Comparison of ENCODE assay signal across 8 cellular contexts in genomic region chr19:4059931-4060620, GRCh38. TPM values are rescaled to one million over a fixed set of nuclear protein-coding genes. Genes with fewer than 3 reads are reported as not detected.
DNase-seq lines count a peak whose midpoint lies in the region; ATAC-seq, FAIRE-seq and TF ChIP-seq lines count a peak whose summit lies in the region.

No MANE protein-coding gene starts in this region.

- peak overlapping the region; percentile 56 for H3K14ac ChIP-seq in neuronal stem cell (ENCODE audit: low read length)

- H2BK12ac ChIP-seq in neuronal stem cell (ENCODE audit: low read length) = no peak overlapping the region

- H3K4me3 ChIP-seq in coronary artery = peak overlapping the region; percentile 100
- H3K4me3 ChIP-seq in neuronal stem cell (ENCODE audit: low read length in 2 of 2) = no peak overlapping the region

- no CpG with 5 or more reads among the region's 39 CpGs for WGBS in neuronal stem cell (ENCODE audit: extremely low coverage in 2 of 2, insufficient read length in 2 of 2, insufficient replicate concordance in 1 of 2), 2 donors

- no peak for TF ChIP-seq CTCF in coronary artery (IDR thresholded peaks at IDR 0.05)

- no peak for FAIRE-seq in GM19239 (lab: Jason Lieb, UNC)

- H3K4me1 Mint-ChIP-seq in T-cell = peaks cover 13 to 57% (median 43%) of the 10 kb centered on the region in 3 donors

- peaks cover 48% of the 10 kb centered on the region for H3K79me1 ChIP-seq in neuronal stem cell (ENCODE audit: low read depth, low read length)

- DNase-seq in Caki2 (ENCODE audit: low read depth) = peak; percentile 67
- peak in 32 of 34 experiments; percentile 36 to 73 (median 52) for DNase-seq in T-cell
- peak; percentile 77 for DNase-seq in coronary artery (ENCODE audit: low spot score)
- no peak for DNase-seq in neuronal stem cell (ENCODE audit: low spot score)
- no peak for DNase-seq in GM19239 (ENCODE audit: insufficient read length, low spot score)
- DNase-seq in NCI-H187 treated with DMSO at 0.1 percent for 48 hours (lab: John Stamatoyannopoulos, UW) = no peak

- H3K4me3 Mint-ChIP-seq in T-cell = peak overlapping the region; percentile 56 to 71 (median 59)

- H3K36me3 ChIP-seq in neuronal stem cell (replicated peaks in 1 of 2; ENCODE audit: control insufficient read depth in 2 of 2, insufficient read depth in 2 of 2, low read length in 2 of 2) = peaks cover 6 to 8% of the 10 kb centered on the region in 2 donors

- no peak overlapping the region for H3K4me2 ChIP-seq in neuronal stem cell (ENCODE audit: insufficient read depth, low read length, poor library complexity, severe bottlenecking)

- H3K4ac ChIP-seq in neuronal stem cell (ENCODE audit: low read length) = no peak overlapping the region

- H2AFZ ChIP-seq in neuronal stem cell (ENCODE audit: low read length) = no peak overlapping the region

- H3K9me3 ChIP-seq in neuronal stem cell (replicated peaks in 1 of 2; ENCODE audit: control insufficient read depth in 2 of 2, insufficient read depth in 1 of 2, low read depth in 1 of 2, low read length in 2 of 2) = peaks cover 0 to 2% of the 10 kb centered on the region in 2 donors

- peak overlapping the region; percentile 48 for H2BK5ac ChIP-seq in neuronal stem cell (ENCODE audit: low read length)

- H2BK15ac ChIP-seq in neuronal stem cell (ENCODE audit: low read length) = no peak overlapping the region

- H3K4me1 ChIP-seq in neuronal stem cell (ENCODE audit: control insufficient read depth in 2 of 2, insufficient read depth in 1 of 2, low read depth in 1 of 2, low read length in 2 of 2) = peaks cover 11 to 12% of the 10 kb centered on the region in 2 donors

- H2AK5ac ChIP-seq in neuronal stem cell (ENCODE audit: low read depth, low read length) = peak overlapping the region; percentile 61

- peaks cover 5% of the 10 kb centered on the region for H3K36me3 Mint-ChIP-seq in T-cell

- no peak overlapping the region for H3K9ac ChIP-seq in neuronal stem cell (ENCODE audit: low read depth, low read length, poor library complexity)

- ATAC-seq in T-cell (replicated peaks in 1 of 4) (peak; percentile 20 to 51 (median 48)), GM21367 (IDR thresholded peaks at IDR 0.05; ENCODE audit: unreplicated experiment) (no peak), GM19395 (IDR thresholded peaks at IDR 0.05; ENCODE audit: unreplicated experiment) (no peak)

- peak overlapping the region; percentile 71 for H3K18ac ChIP-seq in neuronal stem cell (ENCODE audit: low read length)

- H4K91ac ChIP-seq in neuronal stem cell (ENCODE audit: low read depth, low read length, poor library complexity) = no peak overlapping the region

- in situ Hi-C loops in Caki2 (cut with HindIII; ENCODE audit: low pct_unique_long_range_greater_than_20kb, low sequenced_read_pairs) = no loop called here

- H3K23ac ChIP-seq in neuronal stem cell (ENCODE audit: low read depth, low read length, poor library complexity) = peak overlapping the region; percentile 57

- H3K9me3 Mint-ChIP-seq in T-cell = no peaks in the 10 kb centered on the region

- no peaks in the 10 kb centered on the region for H3K27me3 Mint-ChIP-seq in T-cell

- POLR2A ChIA-PET in T-cell (lab: Charles Lee) = no interaction called here

- no peaks in the 10 kb centered on the region for H3K27me3 ChIP-seq in neuronal stem cell (ENCODE audit: control insufficient read depth in 3 of 3, insufficient read depth in 3 of 3, low read depth in 1 of 3, low read length in 3 of 3)

- CTCF ChIA-PET in T-cell (lab: Charles Lee) = no interaction called here

- H2BK120ac ChIP-seq in neuronal stem cell (ENCODE audit: low read depth, low read length) = peak overlapping the region; percentile 47

- no peak overlapping the region for H4K8ac ChIP-seq in neuronal stem cell (ENCODE audit: low read depth, low read length)

- H3K27ac Mint-ChIP-seq in T-cell = peak overlapping the region; percentile 85 to 88

- H3K27ac ChIP-seq in coronary artery (peak overlapping the region; percentile 95 to 99), neuronal stem cell (replicated peaks; ENCODE audit: low read length) (no peak overlapping the region)

RNA-seq across cellular contexts. Expression of gene ZBTB7A, which starts 6.6 kb away (rescaled TPM):
- total RNA-seq in Caki2 (2014; rRNA removed; shearing (Covaris generic); ENCODE audit: low replicate concordance) = 12.7 and 19.6 TPM in 2 replicates
- total RNA-seq in T-cell = 10 to 100 TPM; 43.6 to 85.7 (median 81.8) TPM
- polyA plus RNA-seq in neuronal stem cell (2013, experiment 1 of 2) = 9.3 TPM
- polyA plus RNA-seq in neuronal stem cell (2013, experiment 2 of 2) = 10.2 TPM

RNA-seq across cellular contexts. Expression of gene PIAS4, which starts 52.5 kb away (rescaled TPM):
- total RNA-seq in Caki2 (2014; rRNA removed; shearing (Covaris generic); ENCODE audit: low replicate concordance) = 18.2 and 18.4 TPM in 2 replicates
- 10 to 100 TPM; 21.8 to 42.6 (median 31.4) TPM for total RNA-seq in T-cell
- polyA plus RNA-seq in neuronal stem cell (2013, experiment 1 of 2) = 64.0 TPM
- 61.2 TPM for polyA plus RNA-seq in neuronal stem cell (2013, experiment 2 of 2)

Comparison
In these comparisons a context has a peak if more than half of its experiments do, and no peak if none do; other contexts are left out.
1. DNase-seq: peak in Caki2 (single experiment), T-cell (32 of 34) and coronary artery (single experiment); none in neuronal stem cell (single experiment), GM19239 (single experiment) and NCI-H187 treated with DMSO at 0.1 percent for 48 hours (single experiment).
2. ATAC-seq: peak in T-cell (4 of 4); none in GM21367 (single experiment) and GM19395 (single experiment).